ENCODE assay signal across 25 cellular contexts in genomic region chr20:17395729-17396128, GRCh38.
DNase-seq lines count a peak whose midpoint lies in the region; ATAC-seq lines count a peak whose summit lies in the region.
"Had no signal": no experiment of that assay in that cellular context is flagged by ENCODE, and none has a peak within 500 bp of the region (broad histone marks: within the 10 kb centered on the region; RNA-seq: fewer than 3 reads in every experiment).

No MANE protein-coding gene starts in this region.

- H3K4me3 Mint-ChIP-seq in stimulated activated naive B cell treated with anti-CD40 and anti-IgM and Interleukin-4, amounts not matched to agents 10 μg/mL and 1 μg/mL and 100 μg/mL, for 72 hours = no peak overlapping the region
- H3K4me3 Mint-ChIP-seq: activated CD4-positive, alpha-beta memory T cell treated with anti-CD3 and anti-CD28 coated beads, Interleukin-2, amount 10 ng/mL, durations not matched to agents 7 days and 5 days; activated naive CD4-positive, alpha-beta T cell treated with anti-CD3 and anti-CD28 coated beads, Interleukin-2, amount 50 U/mL, for 24 hours; activated T-helper 17 cell treated with anti-CD3 and anti-CD28 coated beads, Interleukin-2, amount 50 U/mL, for 72 hours; stimulated activated naive CD8-positive, alpha-beta T cell treated with anti-CD3 and anti-CD28 coated beads, Interleukin-15, amount 100 ng/mL, for 72 hours had no signal

- no peaks in the 10 kb centered on the region for H3K36me3 Mint-ChIP-seq in stimulated activated naive B cell treated with anti-CD40 and anti-IgM and Interleukin-4, amounts not matched to agents 10 μg/mL and 1 μg/mL and 100 μg/mL, for 72 hours
- H3K36me3 Mint-ChIP-seq: activated naive CD4-positive, alpha-beta T cell treated with anti-CD3 and anti-CD28 coated beads, Interleukin-2, amount 50 U/mL, for 24 hours had no signal

- DNase-seq in NCI-H345 (lab: John Stamatoyannopoulos, UW) (peak; percentile 27), NCI-H345 treated with DMSO at 0.1 percent for 48 hours (lab: John Stamatoyannopoulos, UW; ENCODE audit: unreplicated experiment) (no peak), NCI-H748 treated with DMSO at 0.1 percent for 48 hours (lab: John Stamatoyannopoulos, UW) (peak; percentile 24), NCI-H2171 treated with DMSO at 0.1 percent for 48 hours (lab: John Stamatoyannopoulos, UW) (no peak), NCI-H526 (lab: John Stamatoyannopoulos, UW) (no peak)
- no peak for DNase-seq in stimulated activated naive B cell treated with anti-CD40 and anti-IgM and Interleukin-4, amounts not matched to agents 10 μg/mL and 1 μg/mL and 100 μg/mL, for 72 hours
- DNase-seq: activated CD4-positive, alpha-beta memory T cell treated with anti-CD3 and anti-CD28 coated beads, Interleukin-2, amount 10 ng/mL, durations not matched to agents 7 days and 5 days; activated CD8-positive, alpha-beta memory T cell treated with anti-CD3 and anti-CD28 coated beads, Interleukin-2, amount 50 U/mL, for 48 hours; amygdala; brain microvascular endothelial cell; Calu3; foreskin melanocyte; H7; NCI-H1048; NCI-H187; NCI-H226; right lobe of liver; Right ventricle myocardium superior; stimulated activated CD8-positive, alpha-beta memory T cell treated with anti-CD3 and anti-CD28 coated beads, Interleukin-4, amount 100 ng/mL, for 48 hours; stimulated activated naive CD8-positive, alpha-beta T cell treated with anti-CD3 and anti-CD28 coated beads, Interleukin-15, amount 100 ng/mL, for 72 hours had no signal

- no peak overlapping the region for H3K27ac Mint-ChIP-seq in stimulated activated naive B cell treated with anti-CD40 and anti-IgM and Interleukin-4, amounts not matched to agents 10 μg/mL and 1 μg/mL and 100 μg/mL, for 72 hours
- H3K27ac Mint-ChIP-seq: activated CD4-positive, alpha-beta memory T cell treated with anti-CD3 and anti-CD28 coated beads, Interleukin-2, amount 10 ng/mL, durations not matched to agents 7 days and 5 days; activated naive CD4-positive, alpha-beta T cell treated with anti-CD3 and anti-CD28 coated beads, Interleukin-2, amount 50 U/mL, for 24 hours; activated T-helper 17 cell treated with anti-CD3 and anti-CD28 coated beads, Interleukin-2, amount 50 U/mL, for 72 hours; stimulated activated naive CD8-positive, alpha-beta T cell treated with anti-CD3 and anti-CD28 coated beads, Interleukin-15, amount 100 ng/mL, for 72 hours had no signal

- H3K4me1 Mint-ChIP-seq in stimulated activated naive B cell treated with anti-CD40 and anti-IgM and Interleukin-4, amounts not matched to agents 10 μg/mL and 1 μg/mL and 100 μg/mL, for 72 hours = no peaks in the 10 kb centered on the region
- H3K4me1 Mint-ChIP-seq: activated CD4-positive, alpha-beta memory T cell treated with anti-CD3 and anti-CD28 coated beads, Interleukin-2, amount 10 ng/mL, durations not matched to agents 7 days and 5 days; activated naive CD4-positive, alpha-beta T cell treated with anti-CD3 and anti-CD28 coated beads, Interleukin-2, amount 50 U/mL, for 24 hours; activated T-helper 17 cell treated with anti-CD3 and anti-CD28 coated beads, Interleukin-2, amount 50 U/mL, for 72 hours; stimulated activated naive CD8-positive, alpha-beta T cell treated with anti-CD3 and anti-CD28 coated beads, Interleukin-15, amount 100 ng/mL, for 72 hours had no signal

- ATAC-seq in HG03571 (IDR thresholded peaks at IDR 0.05; ENCODE audit: unreplicated experiment) = peak; percentile 55
- peak; percentile 34 to 45 for ATAC-seq in stimulated activated naive B cell treated with anti-CD40 and anti-IgM and Interleukin-4, amounts not matched to agents 10 μg/mL and 1 μg/mL and 100 μg/mL, for 72 hours (replicated peaks)
- no peak for ATAC-seq in GM21515 (IDR thresholded peaks at IDR 0.05; ENCODE audit: unreplicated experiment)
- ATAC-seq: activated T-helper 17 cell treated with anti-CD3 and anti-CD28 coated beads, Interleukin-2, amount 50 U/mL, for 72 hours; Panc1; right lobe of liver; stimulated activated naive CD8-positive, alpha-beta T cell treated with anti-CD3 and anti-CD28 coated beads, Interleukin-15, amount 100 ng/mL, for 72 hours had no signal

- H3K9me3 Mint-ChIP-seq in stimulated activated naive B cell treated with anti-CD40 and anti-IgM and Interleukin-4, amounts not matched to agents 10 μg/mL and 1 μg/mL and 100 μg/mL, for 72 hours = peaks cover 0 to 1% of the 10 kb centered on the region in 2 donors
- H3K9me3 Mint-ChIP-seq: activated CD4-positive, alpha-beta memory T cell treated with anti-CD3 and anti-CD28 coated beads, Interleukin-2, amount 10 ng/mL, durations not matched to agents 7 days and 5 days; activated naive CD4-positive, alpha-beta T cell treated with anti-CD3 and anti-CD28 coated beads, Interleukin-2, amount 50 U/mL, for 24 hours; activated T-helper 17 cell treated with anti-CD3 and anti-CD28 coated beads, Interleukin-2, amount 50 U/mL, for 72 hours had no signal

- peaks cover 6 to 10% of the 10 kb centered on the region in 2 donors for H3K27me3 Mint-ChIP-seq in stimulated activated naive B cell treated with anti-CD40 and anti-IgM and Interleukin-4, amounts not matched to agents 10 μg/mL and 1 μg/mL and 100 μg/mL, for 72 hours
- H3K27me3 Mint-ChIP-seq: stimulated activated naive CD8-positive, alpha-beta T cell treated with anti-CD3 and anti-CD28 coated beads, Interleukin-15, amount 100 ng/mL, for 72 hours had no signal

Comparison
In these comparisons a context has a peak if more than half of its experiments do, and no peak if none do; other contexts are left out.
1. DNase-seq: peak in NCI-H345 (single experiment) and NCI-H748 treated with DMSO at 0.1 percent for 48 hours (single experiment); none in NCI-H345 treated with DMSO at 0.1 percent for 48 hours (single experiment), stimulated activated naive B cell treated with anti-CD40 and anti-IgM and Interleukin-4, amounts not matched to agents 10 μg/mL and 1 μg/mL and 100 μg/mL, for 72 hours (single experiment), NCI-H2171 treated with DMSO at 0.1 percent for 48 hours (single experiment) and NCI-H526 (0 of 2).